Comparison of ENCODE assay signal across 29 cellular contexts in genomic region chr7:157121184-157121715, GRCh38.
"Had no signal": no experiment of that assay in that cellular context is flagged by ENCODE, and none has a peak within 500 bp of the region (broad histone marks: within the 10 kb centered on the region; RNA-seq: fewer than 3 reads in every experiment).

No MANE protein-coding gene starts in this region.

- H3K27ac ChIP-seq: left lung, lower lobe of right lung, neural progenitor cell, ovary, prostate gland, skin epidermis, suprapubic skin, thoracic aorta, tibial artery, uterus had no signal

- H3K27ac Mint-ChIP-seq: mesothelial cell of epicardium; naive B cell; natural killer cell; nephron progenitor cell; neural progenitor cell; stimulated activated naive B cell treated with anti-CD40 and anti-IgM and Interleukin-4, amounts not matched to agents 10 μg/mL and 1 μg/mL and 100 μg/mL, for 72 hours had no signal

- DNase-seq: hippocampal formation; kidney; left colon; left lung; lower lobe of right lung; mammary epithelial cell; mesenchymal stem cell; naive B cell; natural killer cell; nephron progenitor cell; ovary; retina; right cardiac atrium; stimulated activated CD4-positive, alpha-beta T cell treated with anti-CD3 and anti-CD28 coated beads, Interleukin-12 subunit alpha, Interleukin-12 subunit beta, amount 100 ng/mL, for 4 hours; stimulated activated CD4-positive, alpha-beta T cell treated with anti-CD3 and anti-CD28 coated beads, Interleukin-15, amount 100 ng/mL, for 24 hours; stimulated activated CD4-positive, alpha-beta T cell treated with anti-CD3 and anti-CD28 coated beads, Interleukin-2, amount 100 ng/mL, for 24 hours; stimulated activated CD4-positive, alpha-beta T cell treated with anti-CD3 and anti-CD28 coated beads, Interleukin-4, amount 100 ng/mL, for 1 hour; stimulated activated naive B cell treated with anti-CD40 and anti-IgM and Interleukin-4, amounts not matched to agents 10 μg/mL and 1 μg/mL and 100 μg/mL, for 72 hours; stimulated activated naive CD8-positive, alpha-beta T cell treated with anti-CD3 and anti-CD28 coated beads, Interleukin-15, Interleukin-2, amounts not matched to agents 100 U/mL and 50 U/mL, for 24 hours; tibial artery; trophoblast cell; uterus had no signal

- H3K27me3 ChIP-seq: neural progenitor cell, ovary, suprapubic skin, tibial artery, uterus had no signal

- H3K36me3 Mint-ChIP-seq: mesothelial cell of epicardium; naive B cell; natural killer cell; neural progenitor cell; stimulated activated naive B cell treated with anti-CD40 and anti-IgM and Interleukin-4, amounts not matched to agents 10 μg/mL and 1 μg/mL and 100 μg/mL, for 72 hours had no signal

- H3K9ac ChIP-seq: neural progenitor cell had no signal

- H3K4me3 Mint-ChIP-seq: mesothelial cell of epicardium; naive B cell; natural killer cell; nephron progenitor cell; neural progenitor cell; stimulated activated naive B cell treated with anti-CD40 and anti-IgM and Interleukin-4, amounts not matched to agents 10 μg/mL and 1 μg/mL and 100 μg/mL, for 72 hours had no signal

- H2AFZ ChIP-seq: neural progenitor cell had no signal

- H3K4me1 Mint-ChIP-seq: mesothelial cell of epicardium; naive B cell; natural killer cell; stimulated activated naive B cell treated with anti-CD40 and anti-IgM and Interleukin-4, amounts not matched to agents 10 μg/mL and 1 μg/mL and 100 μg/mL, for 72 hours had no signal

- H3K4me3 ChIP-seq: left lung, lower lobe of right lung, neural progenitor cell, ovary, prostate gland, skin epidermis, suprapubic skin, thoracic aorta, tibial artery, uterus had no signal

- H3K9me3 ChIP-seq: lower lobe of right lung, ovary, prostate gland, thoracic aorta, uterus had no signal

- H3K9me3 Mint-ChIP-seq: neural progenitor cell had no signal

- H3K4me1 ChIP-seq: left lung, lower lobe of right lung, prostate gland, suprapubic skin, tibial artery, uterus had no signal

- H3K4me2 ChIP-seq: neural progenitor cell had no signal

- H3K36me3 ChIP-seq: left lung, lower lobe of right lung, neural progenitor cell, ovary, prostate gland, suprapubic skin, thoracic aorta, tibial artery, uterus had no signal

- ATAC-seq: left colon; left lung; lower lobe of right lung; right cardiac atrium; sciatic nerve; stimulated activated naive B cell treated with anti-CD40 and anti-IgM and Interleukin-4, amounts not matched to agents 10 μg/mL and 1 μg/mL and 100 μg/mL, for 72 hours; stimulated activated naive CD8-positive, alpha-beta T cell treated with anti-CD3 and anti-CD28 coated beads, Interleukin-15, Interleukin-2, amounts not matched to agents 100 U/mL and 50 U/mL, for 24 hours had no signal
